1 cellular context compared by ENCODE assay signal in genomic region chr11:108931168-108931567, GRCh38.
TF ChIP-seq lines count a peak whose summit lies in the region.

No MANE protein-coding gene starts in this region.

TF ChIP-seq in A549, 52 proteins besides CTCF, POLR2A, EP300 and RAD21 (continued from another document):
- TF ChIP-seq HMGXB4 (CRISPR knock-in tag; IDR thresholded peaks at IDR 0.05; ENCODE audit: borderline replicate concordance) (no peak), CEBPB (IDR thresholded peaks at IDR 0.05) (peak in 1 of 2 experiments; percentile 51; a peak in 1 of 4 replicates), MYC (IDR thresholded peaks at IDR 0.05; ENCODE audit: borderline replicate concordance, low read length) (no peak), CHD4 (IDR thresholded peaks at IDR 0.05; ENCODE audit: borderline replicate concordance) (no peak), GATA3 (IDR thresholded peaks at IDR 0.05; ENCODE audit: borderline replicate concordance) (peak; percentile 70; the same call in 1 of the 2 replicates), BHLHE40 (IDR thresholded peaks at IDR 0.05; ENCODE audit: low read depth, low read length) (no peak), SMC3 (IDR thresholded peaks at IDR 0.05) (no peak), RCOR1 (IDR thresholded peaks at IDR 0.05; ENCODE audit: low read depth, low read length) (no peak), EHF (CRISPR knock-in tag; IDR thresholded peaks at IDR 0.05) (no peak), NFE2L2 (conservative IDR thresholded peaks at IDR 0.05; ENCODE audit: low read length) (no peak), ELK1 (IDR thresholded peaks at IDR 0.05; ENCODE audit: low read depth, low read length) (no peak), CBX8 (IDR thresholded peaks at IDR 0.05) (no peak), NPAS2 (CRISPR knock-in tag; IDR thresholded peaks at IDR 0.05; ENCODE audit: borderline replicate concordance) (no peak), REST (IDR thresholded peaks at IDR 0.05) (no peak), NR3C1 (IDR thresholded peaks at IDR 0.05) (no peak)
